19 cellular contexts compared by ENCODE assay signal in the genomic region with DNA sequence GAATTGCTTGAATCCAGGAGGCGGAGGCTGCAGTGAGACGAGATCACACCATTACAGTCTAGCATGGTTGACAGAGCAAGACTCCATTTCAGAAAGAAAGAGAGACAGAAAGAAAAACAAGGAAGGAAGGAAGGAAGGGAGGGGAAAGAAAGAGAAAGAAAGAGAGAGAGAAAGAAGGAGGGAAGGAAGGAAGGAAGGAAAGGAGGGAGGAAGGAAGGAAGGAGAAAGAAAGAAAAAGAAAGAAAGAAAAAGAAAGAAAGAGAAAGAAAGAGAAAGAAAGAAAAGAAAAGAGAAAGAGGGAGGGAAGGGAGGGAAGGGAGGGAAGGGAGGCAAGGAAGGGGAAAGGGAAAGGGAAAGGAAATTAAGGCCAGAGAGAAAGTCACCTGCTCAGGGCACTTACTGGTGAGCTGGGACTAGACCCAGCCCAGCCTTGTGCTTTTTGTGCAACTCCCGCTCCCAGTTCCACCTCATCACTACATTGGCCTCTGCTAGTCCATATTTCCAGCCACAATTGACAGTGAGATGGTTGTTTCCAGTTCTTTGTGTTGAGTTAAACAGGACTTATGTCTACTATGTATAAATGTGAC. TPM values are rescaled to one million over a fixed set of nuclear protein-coding genes. Genes with fewer than 3 reads are reported as not detected.
DNase-seq lines count a peak whose midpoint lies in the region; ATAC-seq and TF ChIP-seq lines count a peak whose summit lies in the region.
"Had no signal": no experiment of that assay in that cellular context is flagged by ENCODE, and none has a peak within 500 bp of the region (broad histone marks: within the 10 kb centered on the region; RNA-seq: fewer than 3 reads in every experiment).

No MANE protein-coding gene starts in this region.

- TF ChIP-seq CTCF in PC-9 (conservative IDR thresholded peaks at IDR 0.05) (no peak), fibroblast of lung (conservative IDR thresholded peaks at IDR 0.05 in 1 of 2, IDR thresholded peaks at IDR 0.05 in 1 of 2; ENCODE audit: low read depth in 1 of 2, low read length in 2 of 2) (no peak), endodermal cell (conservative IDR thresholded peaks at IDR 0.05) (no peak)

- intact Hi-C loops in PC-9 (cut with micrococcal nuclease; ENCODE audit: unreplicated experiment), result loop anchor here (10.0 kb wide), 1 partner anchor 1248 kb away; the partner anchor contains the start of gene MRPL44

- H3K9me3 ChIP-seq in PC-9 (ENCODE audit: insufficient read depth, low read depth) (no peaks in the 10 kb centered on the region), fibroblast of lung (ENCODE audit: control insufficient read depth, insufficient read depth, low read depth, low read length) (no peaks in the 10 kb centered on the region), subcutaneous abdominal adipose tissue (ENCODE audit: control insufficient read depth in 5 of 5, low read length in 5 of 5) (no peaks in the 10 kb centered on the region), endodermal cell (ENCODE audit: control insufficient read depth, low read length) (no peaks in the 10 kb centered on the region)
- H3K9me3 ChIP-seq: A549, left ventricle myocardium inferior, spleen, tibial artery had no signal

- H3K4me1 ChIP-seq in PC-9 (replicated peaks; ENCODE audit: insufficient read depth) (peaks cover 13% of the 10 kb centered on the region; the same call in 1 of the 2 replicates), fibroblast of lung (ENCODE audit: control insufficient read depth, extremely low read depth, insufficient read depth, low read length) (peaks cover 13% of the 10 kb centered on the region), subcutaneous abdominal adipose tissue (ENCODE audit: control insufficient read depth in 5 of 5, insufficient read depth in 5 of 5, low read length in 5 of 5) (peaks cover 5 to 16% (median 12%) of the 10 kb centered on the region in 5 donors), endodermal cell (ENCODE audit: control insufficient read depth, insufficient read depth, low read length) (peaks cover 4% of the 10 kb centered on the region)

- H4K20me1 ChIP-seq in PC-9 (ENCODE audit: insufficient read depth), result no peaks in the 10 kb centered on the region
- H4K20me1 ChIP-seq in fibroblast of lung (ENCODE audit: control insufficient read depth, extremely low read depth, insufficient read depth, low read length), result no peaks in the 10 kb centered on the region

- no peaks in the 10 kb centered on the region for H3K36me3 Mint-ChIP-seq in activated naive CD8-positive, alpha-beta T cell treated with anti-CD3 and anti-CD28 coated beads, Interleukin-2, amount 10 ng/mL, durations not matched to agents 7 days and 5 days
- H3K36me3 Mint-ChIP-seq in activated naive CD8-positive, alpha-beta T cell treated with anti-CD3 and anti-CD28 coated beads, Interleukin-2, amount 50 U/mL, for 24 hours (ENCODE audit: low read depth), result no peaks in the 10 kb centered on the region
- no peaks in the 10 kb centered on the region for H3K36me3 Mint-ChIP-seq in endodermal cell (ENCODE audit: low read depth)

- H2AFZ ChIP-seq in PC-9 (no peak overlapping the region), fibroblast of lung (ENCODE audit: low read length) (no peak overlapping the region)

- peaks cover 22% of the 10 kb centered on the region; the same call in 1 of the 2 replicates for H3F3A ChIP-seq in PC-9 (ENCODE audit: insufficient read depth, low read depth)

- POLR2A ChIA-PET in activated naive CD8-positive, alpha-beta T cell treated with anti-CD3 and anti-CD28 coated beads, Interleukin-2, amount 10 ng/mL, durations not matched to agents 7 days and 5 days (lab: Charles Lee), result interaction anchor here (1.0 to 1.4 kb wide), 3 partner anchors 45 to 154 kb away, joined by 3 to 5 read pairs (median 4); no protein-coding TSS in a partner anchor
- POLR2A ChIA-PET in PC-9 (lab: Charles Lee; ENCODE audit: unreplicated experiment), result interaction anchor here (0.5 kb wide), 2 partner anchors 190 to 222 kb away, joined by 4 to 5 read pairs; no protein-coding TSS in a partner anchor

- no peak for DNase-seq in activated naive CD8-positive, alpha-beta T cell treated with anti-CD3 and anti-CD28 coated beads, Interleukin-2, amount 10 ng/mL, durations not matched to agents 7 days and 5 days
- DNase-seq in activated naive CD8-positive, alpha-beta T cell treated with anti-CD3 and anti-CD28 coated beads, Interleukin-2, amount 50 U/mL, for 24 hours, result no peak
- DNase-seq in PC-9, result no peak
- no peak for DNase-seq in fibroblast of lung (ENCODE audit: low read depth in 2 of 2)
- DNase-seq in GDM1 (lab: John Stamatoyannopoulos, UW), result no peak
- no peak for DNase-seq in globus pallidus (ENCODE audit: low spot score)
- no peak for DNase-seq in endodermal cell
- DNase-seq: activated naive CD4-positive, alpha-beta T cell treated with Interleukin-2 at 50 U/mL for 16 hours; caudate nucleus; erythroblast; hippocampal formation; left ventricle myocardium inferior; NCI-H1694; spleen; tibial artery had no signal

- H3K36me3 ChIP-seq in PC-9 (ENCODE audit: low read depth) (no peaks in the 10 kb centered on the region), fibroblast of lung (ENCODE audit: control insufficient read depth, insufficient read depth, low read length) (no peaks in the 10 kb centered on the region), subcutaneous abdominal adipose tissue (ENCODE audit: control insufficient read depth in 5 of 5, insufficient read depth in 5 of 5, low read length in 5 of 5) (peaks cover 0 to 3% (median 0%) of the 10 kb centered on the region in 5 donors), endodermal cell (ENCODE audit: control insufficient read depth, insufficient read depth, low read length) (no peaks in the 10 kb centered on the region)
- H3K36me3 ChIP-seq: left ventricle myocardium inferior, spleen, tibial artery had no signal

- CTCF ChIA-PET in PC-9 (lab: Charles Lee), result interaction anchor here (0.5 to 2.4 kb wide), 11 partner anchors 10 to 1083 kb away, joined by 3 to 10 read pairs (median 4); no protein-coding TSS in a partner anchor

- peak; percentile 18 for ATAC-seq in activated naive CD8-positive, alpha-beta T cell treated with anti-CD3 and anti-CD28 coated beads, Interleukin-2, amount 10 ng/mL, durations not matched to agents 7 days and 5 days (ENCODE audit: low read depth)
- ATAC-seq in activated naive CD8-positive, alpha-beta T cell treated with anti-CD3 and anti-CD28 coated beads, Interleukin-2, amount 50 U/mL, for 24 hours, result no peak
- ATAC-seq: A549, Right ventricle myocardium inferior had no signal

- no peak overlapping the region for H3K4me3 Mint-ChIP-seq in activated naive CD8-positive, alpha-beta T cell treated with anti-CD3 and anti-CD28 coated beads, Interleukin-2, amount 10 ng/mL, durations not matched to agents 7 days and 5 days
- no peak overlapping the region for H3K4me3 Mint-ChIP-seq in activated naive CD8-positive, alpha-beta T cell treated with anti-CD3 and anti-CD28 coated beads, Interleukin-2, amount 50 U/mL, for 24 hours
- no peak overlapping the region for H3K4me3 Mint-ChIP-seq in endodermal cell

- H3K27me3 ChIP-seq in PC-9 (ENCODE audit: insufficient read depth, low read depth) (no peaks in the 10 kb centered on the region), fibroblast of lung (ENCODE audit: control insufficient read depth, insufficient read depth, low read length) (no peaks in the 10 kb centered on the region), subcutaneous abdominal adipose tissue (ENCODE audit: control insufficient read depth in 5 of 5, insufficient read depth in 4 of 5, low read length in 5 of 5) (no peaks in the 10 kb centered on the region), endodermal cell (ENCODE audit: control insufficient read depth, insufficient read depth, low read length, poor library complexity, severe bottlenecking) (peaks cover 5% of the 10 kb centered on the region)
- H3K27me3 ChIP-seq: tibial artery had no signal

- peaks cover 45% of the 10 kb centered on the region for H3K27me3 Mint-ChIP-seq in activated naive CD8-positive, alpha-beta T cell treated with anti-CD3 and anti-CD28 coated beads, Interleukin-2, amount 10 ng/mL, durations not matched to agents 7 days and 5 days
- peaks cover 16% of the 10 kb centered on the region for H3K27me3 Mint-ChIP-seq in activated naive CD8-positive, alpha-beta T cell treated with anti-CD3 and anti-CD28 coated beads, Interleukin-2, amount 50 U/mL, for 24 hours
- H3K27me3 Mint-ChIP-seq in endodermal cell (ENCODE audit: insufficient read depth), result peaks cover 13% of the 10 kb centered on the region

- 81 to 85% methylated on average over 3 of the region's 3 CpGs for WGBS in endodermal cell (ENCODE audit: insufficient coverage in 1 of 2, insufficient read length in 1 of 2), 2 experiments

- H3K9me2 ChIP-seq in PC-9 (ENCODE audit: insufficient read depth), result no peaks in the 10 kb centered on the region

- H3K4me2 ChIP-seq in PC-9, result no peak overlapping the region
- no peak overlapping the region for H3K4me2 ChIP-seq in fibroblast of lung (ENCODE audit: extremely low read depth, insufficient read depth, low read length)

- H3K27ac ChIP-seq in PC-9 (0 out of 2 replicates have a peak overlapping the region, but pooled peaks have one; percentile 20), fibroblast of lung (ENCODE audit: insufficient read depth, low read length) (peak overlapping the region; percentile 87), subcutaneous abdominal adipose tissue (ENCODE audit: low read depth, low read length) (peak overlapping the region; percentile 30), endodermal cell (ENCODE audit: low read depth, low read length) (no peak overlapping the region)
- H3K27ac ChIP-seq: left ventricle myocardium inferior, spleen had no signal

- BruUV-seq in PC-9 (replicated peaks; lab: Mats Ljungman, UMichigan), result no TSS peak

- H3K9ac ChIP-seq in fibroblast of lung (ENCODE audit: insufficient read depth, low read length) (no peak overlapping the region), subcutaneous abdominal adipose tissue (ENCODE audit: low read length in 5 of 5) (no peak overlapping the region), endodermal cell (ENCODE audit: extremely low read depth, low read length, poor library complexity, severe bottlenecking) (no peak overlapping the region)

- H3K79me2 ChIP-seq in PC-9 (ENCODE audit: low read depth), result no peaks in the 10 kb centered on the region
- H3K79me2 ChIP-seq in fibroblast of lung (ENCODE audit: control insufficient read depth, insufficient read depth, low read length), result no peaks in the 10 kb centered on the region

- no peaks in the 10 kb centered on the region for H3K9me3 Mint-ChIP-seq in activated naive CD8-positive, alpha-beta T cell treated with anti-CD3 and anti-CD28 coated beads, Interleukin-2, amount 10 ng/mL, durations not matched to agents 7 days and 5 days
- no peaks in the 10 kb centered on the region for H3K9me3 Mint-ChIP-seq in activated naive CD8-positive, alpha-beta T cell treated with anti-CD3 and anti-CD28 coated beads, Interleukin-2, amount 50 U/mL, for 24 hours
- H3K9me3 Mint-ChIP-seq in endodermal cell, result no peaks in the 10 kb centered on the region

- H3K27ac Mint-ChIP-seq in activated naive CD8-positive, alpha-beta T cell treated with anti-CD3 and anti-CD28 coated beads, Interleukin-2, amount 10 ng/mL, durations not matched to agents 7 days and 5 days, result peak overlapping the region; percentile 45
- no peak overlapping the region for H3K27ac Mint-ChIP-seq in activated naive CD8-positive, alpha-beta T cell treated with anti-CD3 and anti-CD28 coated beads, Interleukin-2, amount 50 U/mL, for 24 hours
- no peak overlapping the region for H3K27ac Mint-ChIP-seq in endodermal cell

- H3K4me1 Mint-ChIP-seq in activated naive CD8-positive, alpha-beta T cell treated with anti-CD3 and anti-CD28 coated beads, Interleukin-2, amount 10 ng/mL, durations not matched to agents 7 days and 5 days, result peaks cover 20% of the 10 kb centered on the region
- peaks cover 14% of the 10 kb centered on the region for H3K4me1 Mint-ChIP-seq in activated naive CD8-positive, alpha-beta T cell treated with anti-CD3 and anti-CD28 coated beads, Interleukin-2, amount 50 U/mL, for 24 hours
- peaks cover 14% of the 10 kb centered on the region for H3K4me1 Mint-ChIP-seq in endodermal cell

- H3K4me3 ChIP-seq in PC-9 (no peak overlapping the region), fibroblast of lung (replicated peaks in 1 of 4; ENCODE audit: control extremely low read depth in 1 of 4, insufficient read depth in 1 of 4, low read depth in 3 of 4, low read length in 4 of 4) (no peak overlapping the region), subcutaneous abdominal adipose tissue (ENCODE audit: low read depth in 1 of 5, low read length in 5 of 5) (no peak overlapping the region), endodermal cell (ENCODE audit: low read length) (no peak overlapping the region)
- H3K4me3 ChIP-seq: A549, left ventricle myocardium inferior, spleen, tibial artery had no signal

RNA-seq across cellular contexts. Expression of gene MOGAT1, which starts 35.7 kb away (rescaled TPM):
- not detected for total RNA-seq in activated naive CD8-positive, alpha-beta T cell treated with anti-CD3 and anti-CD28 coated beads, Interleukin-2, amount 10 ng/mL, durations not matched to agents 7 days and 5 days
- total RNA-seq in PC-9 (2021) (0.35 and 0.65 TPM in 2 replicates), fibroblast of lung (not detected in 2 replicates), endodermal cell (not detected)
- polyA plus RNA-seq in fibroblast of lung, result not detected in 2 replicates
- not detected in 2 replicates for polyA plus RNA-seq in fibroblast of lung (2012)
- polyA minus RNA-seq in fibroblast of lung (ENCODE audit: low replicate concordance), result not detected in 2 replicates
- 0.21 TPM for polyA plus RNA-seq in endodermal cell (2013, experiment 1 of 2)
- not detected for polyA plus RNA-seq in endodermal cell (2013, experiment 2 of 2)
- total RNA-seq: spleen had no signal
- polyA plus RNA-seq: A549, neural cell had no signal

RNA-seq across cellular contexts. Expression of gene FARSB, which starts 51.3 kb away (rescaled TPM):
- 10 to 100 TPM; 16.6 to 17.6 TPM for total RNA-seq in activated naive CD8-positive, alpha-beta T cell treated with anti-CD3 and anti-CD28 coated beads, Interleukin-2, amount 10 ng/mL, durations not matched to agents 7 days and 5 days
- total RNA-seq in PC-9 (2021) (37.5 and 50.2 TPM in 2 replicates), fibroblast of lung (9.4 and 9.5 TPM in 2 replicates), endodermal cell (10 to 100 TPM; 15.9 to 18.3 TPM)
- polyA plus RNA-seq in fibroblast of lung, result 34.8 and 50.4 TPM in 2 replicates
- 23.6 and 35.3 TPM in 2 replicates for polyA plus RNA-seq in fibroblast of lung (2012)
- polyA minus RNA-seq in fibroblast of lung (ENCODE audit: low replicate concordance), result 4.9 and 9.1 TPM in 2 replicates
- 31.4 TPM for polyA plus RNA-seq in endodermal cell (2013, experiment 1 of 2)
- polyA plus RNA-seq in endodermal cell (2013, experiment 2 of 2), result 28.4 TPM
